ENCODE assay signal across 8 cellular contexts in genomic region chr2:219207884-219208740, GRCh38. TPM values are rescaled to one million over a fixed set of nuclear protein-coding genes. Genes with fewer than 3 reads are reported as not detected.
A peak's percentile ranks its signal among the peaks of the same experiment; 100 is the strongest.
DNase-seq lines count a peak whose midpoint lies in the region; ATAC-seq and TF ChIP-seq lines count a peak whose summit lies in the region.

No MANE protein-coding gene starts in this region.

- no peaks in the 10 kb centered on the region for H3K79me2 ChIP-seq in KMS-11 (ENCODE audit: insufficient read depth, low read depth)

- no peaks in the 10 kb centered on the region for H3K9me3 ChIP-seq in breast epithelium
- H3K9me3 ChIP-seq in muscle layer of colon (ENCODE audit: low read length), result no peaks in the 10 kb centered on the region

- intact Hi-C loops in breast epithelium (cut with DNase I; ENCODE audit: low total_unique reads), result no loop called here

- H3K4me1 ChIP-seq in KMS-11 (ENCODE audit: low read depth, poor library complexity, severe bottlenecking), result peaks cover 18% of the 10 kb centered on the region
- peaks cover 5 to 13% of the 10 kb centered on the region in 2 donors for H3K4me1 ChIP-seq in breast epithelium
- peaks cover 20% of the 10 kb centered on the region for H3K4me1 ChIP-seq in muscle layer of colon (ENCODE audit: insufficient read depth, low read length)

- H3K27me3 ChIP-seq in KMS-11 (ENCODE audit: insufficient read depth, low read depth) (no peaks in the 10 kb centered on the region), breast epithelium (no peaks in the 10 kb centered on the region), muscle layer of colon (ENCODE audit: control insufficient read depth in 1 of 2, insufficient read depth in 2 of 2, low read length in 2 of 2) (no peaks in the 10 kb centered on the region)

- H3K4me2 ChIP-seq in KMS-11, result peak overlapping the region; percentile 62; the same call in 1 of the 2 replicates

- DNase-seq in AG10803 (ENCODE audit: low read depth) (peak; percentile 45), breast epithelium (ENCODE audit: low spot score in 2 of 2) (no peak), NCI-H128 (lab: John Stamatoyannopoulos, UW; ENCODE audit: unreplicated experiment) (no peak), NCI-H1436 (lab: John Stamatoyannopoulos, UW) (no peak)
- no peak for DNase-seq in activated CD4-positive, alpha-beta T cell treated with anti-CD3 and anti-CD28 coated beads for 48 hours

- H3K27ac ChIP-seq in KMS-11, result no peak overlapping the region
- peak overlapping the region; percentile 91 to 97 for H3K27ac ChIP-seq in breast epithelium
- peak overlapping the region; percentile 97 for H3K27ac ChIP-seq in muscle layer of colon (ENCODE audit: low read depth, low read length)

- no peak for TF ChIP-seq POLR2A in breast epithelium (IDR thresholded peaks at IDR 0.05)

- TF ChIP-seq CTCF in AG10803 (conservative IDR thresholded peaks at IDR 0.05; ENCODE audit: low read length) (no peak), KMS-11 (conservative IDR thresholded peaks at IDR 0.05; ENCODE audit: low read depth, low read length) (no peak), breast epithelium (IDR thresholded peaks at IDR 0.05) (no peak)

- ATAC-seq in GM19395 (IDR thresholded peaks at IDR 0.05; ENCODE audit: unreplicated experiment), result no peak

- H2AFZ ChIP-seq in KMS-11 (ENCODE audit: low read depth), result no peak overlapping the region

- H3K36me3 ChIP-seq in KMS-11 (ENCODE audit: insufficient read depth), result no peaks in the 10 kb centered on the region
- H3K36me3 ChIP-seq in breast epithelium, result no peaks in the 10 kb centered on the region
- H3K36me3 ChIP-seq in muscle layer of colon (ENCODE audit: insufficient read depth, low read length), result peaks cover 36% of the 10 kb centered on the region

- H3K9ac ChIP-seq in KMS-11 (no peak overlapping the region), muscle layer of colon (ENCODE audit: low read length) (peak overlapping the region; percentile 44)

- H4K20me1 ChIP-seq in KMS-11 (ENCODE audit: insufficient read depth), result no peaks in the 10 kb centered on the region

- H3K4me3 ChIP-seq in AG10803 (ENCODE audit: low read length) (peak overlapping the region; percentile 85), KMS-11 (IDR thresholded peaks at IDR 0.05; ENCODE audit: insufficient read depth, low read depth, low read length) (no peak overlapping the region), breast epithelium (peak overlapping the region in 2 of 3 donors; percentile 70 to 71), muscle layer of colon (ENCODE audit: low read depth in 1 of 2, low read length in 2 of 2) (peak overlapping the region; percentile 4 to 87)

RNA-seq across cellular contexts. Expression of gene ZFAND2B, which starts 1.5 kb away (rescaled TPM):
- 10 to 100 TPM; 43.6 to 52.0 (median 45.0) TPM for total RNA-seq in breast epithelium

RNA-seq across cellular contexts. Expression of gene ABCB6, which starts 10.6 kb away (rescaled TPM):
- 10 to 100 TPM; 14.5 to 26.9 (median 18.9) TPM for total RNA-seq in breast epithelium

RNA-seq across cellular contexts. Expression of gene ATG9A, which starts 21.3 kb away (rescaled TPM):
- 10 to 100 TPM; 35.6 to 44.5 (median 37.0) TPM for total RNA-seq in breast epithelium

RNA-seq across cellular contexts. Expression of gene ANKZF1, which starts 21.5 kb away (rescaled TPM):
- total RNA-seq in breast epithelium, result 100 to 1,000 TPM in 1 of 3 donors, 10 to 100 TPM in 2; 29.3 to 101 (median 67.8) TPM

RNA-seq across cellular contexts. Expression of gene RETREG2, which starts 30.0 kb away (rescaled TPM):
- 10 to 100 TPM; 58.7 to 79.7 (median 66.3) TPM for total RNA-seq in breast epithelium
